Comparison of ENCODE assay signal across 14 cellular contexts in genomic region chr9:76866689-76867088, GRCh38.
DNase-seq lines count a peak whose midpoint lies in the region; ATAC-seq, FAIRE-seq and TF ChIP-seq lines count a peak whose summit lies in the region.
"Had no signal": no experiment of that assay in that cellular context is flagged by ENCODE, and none has a peak within 500 bp of the region (broad histone marks: within the 10 kb centered on the region; RNA-seq: fewer than 3 reads in every experiment).

No MANE protein-coding gene starts in this region.

- ATAC-seq in GM18870 (IDR thresholded peaks at IDR 0.05; ENCODE audit: unreplicated experiment): no peak
- ATAC-seq: natural killer cell treated with Interleukin-12 subunit alpha and Interleukin-12 subunit beta and Interleukin-15 and Interleukin-18, amount 100 ng/mL, for 72 hours had no signal

- H3K4me3 ChIP-seq in AG10803 (ENCODE audit: low read length): no peak overlapping the region
- no peak overlapping the region for H3K4me3 ChIP-seq in coronary artery
- no peak overlapping the region for H3K4me3 ChIP-seq in muscle layer of duodenum (ENCODE audit: low read depth in 1 of 2, low read length in 2 of 2)

- H3K4me1 ChIP-seq in muscle layer of duodenum (ENCODE audit: control insufficient read depth in 1 of 2, insufficient read depth in 2 of 2, low read length in 2 of 2): no peaks in the 10 kb centered on the region

- no peaks in the 10 kb centered on the region for H3K9me3 ChIP-seq in KOPT-K1 (ENCODE audit: insufficient read depth, low read length, poor library complexity, severe bottlenecking)
- no peaks in the 10 kb centered on the region for H3K9me3 ChIP-seq in muscle layer of duodenum (ENCODE audit: control insufficient read depth in 1 of 2, low read length in 2 of 2)

- H3K36me3 ChIP-seq in KOPT-K1 (ENCODE audit: insufficient read depth, low read length): no peaks in the 10 kb centered on the region
- H3K36me3 ChIP-seq in muscle layer of duodenum (ENCODE audit: control insufficient read depth in 1 of 2, insufficient read depth in 2 of 2, low read length in 2 of 2): no peaks in the 10 kb centered on the region

- peak overlapping the region; percentile 15 for H3K27ac ChIP-seq in KOPT-K1 (ENCODE audit: low read depth, low read length, poor library complexity, severe bottlenecking)
- peak overlapping the region; percentile 27 to 69 for H3K27ac ChIP-seq in coronary artery
- peak overlapping the region; percentile 78 for H3K27ac ChIP-seq in muscle layer of duodenum (ENCODE audit: low read length)

- FAIRE-seq in D721Med (lab: Jason Lieb, UNC): no peak
- FAIRE-seq: endometrium had no signal

- no peak for TF ChIP-seq CTCF in AG10803 (conservative IDR thresholded peaks at IDR 0.05; ENCODE audit: low read length)
- TF ChIP-seq CTCF in coronary artery (IDR thresholded peaks at IDR 0.05): no peak
- no peak for TF ChIP-seq CTCF in D721Med (IDR thresholded peaks at IDR 0.05; ENCODE audit: insufficient read depth, missing control alignments)

- DNase-seq in AG10803 (ENCODE audit: low read depth): peak; percentile 94
- DNase-seq in coronary artery (ENCODE audit: low spot score): no peak
- no peak for DNase-seq in D721Med (ENCODE audit: insufficient read length, low spot score)
- no peak for DNase-seq in NCI-H1417 (lab: John Stamatoyannopoulos, UW)
- DNase-seq in middle frontal gyrus (ENCODE audit: extremely low spot score, low spot score): no peak
- DNase-seq: activated T-cell treated with anti-CD3 and anti-CD28 coated beads, Interleukin-2, amount 50 U/mL, for 4 hours; DMS153; NCI-H1092 treated with DMSO at 0.1 percent for 48 hours; Right ventricle myocardium superior had no signal

- H3K27me3 ChIP-seq in muscle layer of duodenum (ENCODE audit: low read depth, low read length): no peaks in the 10 kb centered on the region

Comparison
In these comparisons a context has a peak if more than half of its experiments do, and no peak if none do; other contexts are left out.
1. H3K27ac ChIP-seq: peak in every context shown above with its lines; median percentile 78 in muscle layer of duodenum; 48 in coronary artery; 15 in KOPT-K1.